Comparison of ENCODE assay signal across 9 cellular contexts in genomic region chr5:23820764-23821471, GRCh38.
DNase-seq lines count a peak whose midpoint lies in the region; ATAC-seq, FAIRE-seq and TF ChIP-seq lines count a peak whose summit lies in the region.
"Had no signal": no experiment of that assay in that cellular context is flagged by ENCODE, and none has a peak within 500 bp of the region (broad histone marks: within the 10 kb centered on the region; RNA-seq: fewer than 3 reads in every experiment).

No MANE protein-coding gene starts in this region.

- no peak overlapping the region for H3K4me3 ChIP-seq in SK-N-SH (ENCODE audit: low read depth in 2 of 2, low read length in 1 of 2)

- no peak overlapping the region for H3K4me2 ChIP-seq in SK-N-SH

- no peaks in the 10 kb centered on the region for H3K79me2 ChIP-seq in SK-N-SH (ENCODE audit: insufficient read depth)

- intact Hi-C loops in activated T-helper 2 cell treated with anti-CD3 and anti-CD28 coated beads, Interferon-gamma antibody, Interleukin-2, Interleukin-4, amounts not matched to agents 10 μg/mL and 5 μg/mL and 100 μg/mL, durations not matched to agents 14 hours and 24 hours and 36 hours (cut with micrococcal nuclease) = no loop called here
- intact Hi-C loops in posterior cingulate gyrus (cut with DNase I) = no loop called here

- no peaks in the 10 kb centered on the region for H3K9me3 ChIP-seq in SK-N-SH

- DNase-seq in COR-L47 (lab: John Stamatoyannopoulos, UW) (peak; percentile 33), Kasumi-1 (lab: John Stamatoyannopoulos, UW) (peak; percentile 67 to 89), SK-N-SH (peak; percentile 1), T-helper 9 cell (no peak), posterior cingulate gyrus (no peak)
- DNase-seq in activated T-helper 2 cell treated with anti-CD3 and anti-CD28 coated beads, Interferon-gamma antibody, Interleukin-2, Interleukin-4, amounts not matched to agents 10 μg/mL and 5 μg/mL and 100 μg/mL, durations not matched to agents 14 hours and 24 hours and 36 hours (ENCODE audit: low spot score) = no peak

- H3K27me3 Mint-ChIP-seq in activated T-helper 2 cell treated with anti-CD3 and anti-CD28 coated beads, Interferon-gamma antibody, Interleukin-2, Interleukin-4, amounts not matched to agents 10 μg/mL and 5 μg/mL and 100 μg/mL, durations not matched to agents 14 hours and 24 hours and 36 hours (ENCODE audit: low read depth) = no peaks in the 10 kb centered on the region
- H3K27me3 Mint-ChIP-seq: central memory CD8-positive, alpha-beta T cell had no signal

- no peak overlapping the region for H3K9ac ChIP-seq in SK-N-SH

- no peaks in the 10 kb centered on the region for H3K36me3 ChIP-seq in SK-N-SH (replicated peaks in 1 of 2; ENCODE audit: control insufficient read depth in 1 of 2, insufficient read depth in 2 of 2, low read length in 1 of 2)

- ATAC-seq in GM19463 (IDR thresholded peaks at IDR 0.05; ENCODE audit: unreplicated experiment) = no peak

- no peaks in the 10 kb centered on the region for H3F3A ChIP-seq in SK-N-SH (replicated peaks; ENCODE audit: insufficient read depth)

- peaks cover 17% of the 10 kb centered on the region for H3K9me3 Mint-ChIP-seq in activated T-helper 2 cell treated with anti-CD3 and anti-CD28 coated beads, Interferon-gamma antibody, Interleukin-2, Interleukin-4, amounts not matched to agents 10 μg/mL and 5 μg/mL and 100 μg/mL, durations not matched to agents 14 hours and 24 hours and 36 hours

- TF ChIP-seq CTCF in SK-N-SH (IDR thresholded peaks at IDR 0.05) = peak; percentile 71

- H3K4me3 Mint-ChIP-seq in activated T-helper 2 cell treated with anti-CD3 and anti-CD28 coated beads, Interferon-gamma antibody, Interleukin-2, Interleukin-4, amounts not matched to agents 10 μg/mL and 5 μg/mL and 100 μg/mL, durations not matched to agents 14 hours and 24 hours and 36 hours (ENCODE audit: low read depth) = no peak overlapping the region
- H3K4me3 Mint-ChIP-seq: central memory CD8-positive, alpha-beta T cell had no signal

- no peak overlapping the region for H3K27ac Mint-ChIP-seq in activated T-helper 2 cell treated with anti-CD3 and anti-CD28 coated beads, Interferon-gamma antibody, Interleukin-2, Interleukin-4, amounts not matched to agents 10 μg/mL and 5 μg/mL and 100 μg/mL, durations not matched to agents 14 hours and 24 hours and 36 hours

- no peak overlapping the region for H2AFZ ChIP-seq in SK-N-SH (ENCODE audit: low read depth)

- H3K36me3 Mint-ChIP-seq in activated T-helper 2 cell treated with anti-CD3 and anti-CD28 coated beads, Interferon-gamma antibody, Interleukin-2, Interleukin-4, amounts not matched to agents 10 μg/mL and 5 μg/mL and 100 μg/mL, durations not matched to agents 14 hours and 24 hours and 36 hours (ENCODE audit: low read depth) = no peaks in the 10 kb centered on the region

- no peak for TF ChIP-seq EP300 in SK-N-SH (IDR thresholded peaks at IDR 0.05; ENCODE audit: borderline replicate concordance in 1 of 2, low read depth in 1 of 2, low read length in 1 of 2)

- CTCF ChIA-PET in SK-N-SH (lab: Yijun Ruan, JAX) = interaction anchor here (0.6 to 2.6 kb wide), 6 partner anchors 8 to 290 kb away, joined by 3 to 10 read pairs (median 3); no protein-coding TSS in a partner anchor

- H3K9me2 ChIP-seq in SK-N-SH = no peaks in the 10 kb centered on the region

- POLR2A ChIA-PET in SK-N-SH (lab: Yijun Ruan, JAX) = no interaction called here

- TF ChIP-seq RAD21 in SK-N-SH (IDR thresholded peaks at IDR 0.05; ENCODE audit: low read length) = peak; percentile 58

- 10% methylated on average over 5 of the region's 5 CpGs for WGBS in SK-N-SH (ENCODE audit: low lambda C conversion rate)

- H3K4me1 Mint-ChIP-seq in activated T-helper 2 cell treated with anti-CD3 and anti-CD28 coated beads, Interferon-gamma antibody, Interleukin-2, Interleukin-4, amounts not matched to agents 10 μg/mL and 5 μg/mL and 100 μg/mL, durations not matched to agents 14 hours and 24 hours and 36 hours (ENCODE audit: low read depth) = no peaks in the 10 kb centered on the region
- H3K4me1 Mint-ChIP-seq: central memory CD8-positive, alpha-beta T cell had no signal

- H3K27me3 ChIP-seq in SK-N-SH (ENCODE audit: insufficient read depth) = no peaks in the 10 kb centered on the region

- no peaks in the 10 kb centered on the region for H3K4me1 ChIP-seq in SK-N-SH (ENCODE audit: control insufficient read depth in 1 of 2, insufficient read depth in 2 of 2, low read depth in 1 of 2, low read length in 1 of 2)

- H4K20me1 ChIP-seq in SK-N-SH (ENCODE audit: insufficient read depth) = no peaks in the 10 kb centered on the region

- no peak overlapping the region for H3K27ac ChIP-seq in SK-N-SH (ENCODE audit: low read depth in 2 of 2, low read length in 1 of 2)

- peak; percentile 82 for FAIRE-seq in islet of Langerhans (lab: Jason Lieb, UNC)

TF ChIP-seq in SK-N-SH, 30 proteins besides CTCF, POLR2A, EP300 and RAD21:
- TF ChIP-seq RXRA (IDR thresholded peaks at IDR 0.05; ENCODE audit: borderline replicate concordance, low read depth) (no peak), FOSL2 (IDR thresholded peaks at IDR 0.05; ENCODE audit: borderline replicate concordance, low read depth) (peak; percentile 23; the same call in 1 of the 2 replicates), SMC3 (IDR thresholded peaks at IDR 0.05; ENCODE audit: low read depth, low read length) (peak; percentile 33; the same call in 1 of the 2 replicates)

Comparison
In these comparisons a context has a peak if more than half of its experiments do, and no peak if none do; other contexts are left out.
1. DNase-seq: peak in COR-L47 (single experiment), Kasumi-1 (2 of 2) and SK-N-SH (single experiment); none in T-helper 9 cell (single experiment), activated T-helper 2 cell treated with anti-CD3 and anti-CD28 coated beads, Interferon-gamma antibody, Interleukin-2, Interleukin-4, amounts not matched to agents 10 μg/mL and 5 μg/mL and 100 μg/mL, durations not matched to agents 14 hours and 24 hours and 36 hours (single experiment) and posterior cingulate gyrus (0 of 10).